Comparison of ENCODE assay signal across 15 cellular contexts in genomic region chr1:64248065-64248464, GRCh38. TPM values are rescaled to one million over a fixed set of nuclear protein-coding genes. Genes with fewer than 3 reads are reported as not detected.
A peak's percentile ranks its signal among the peaks of the same experiment; 100 is the strongest.
DNase-seq lines count a peak whose midpoint lies in the region; ATAC-seq and TF ChIP-seq lines count a peak whose summit lies in the region.
"Had no signal": no experiment of that assay in that cellular context is flagged by ENCODE, and none has a peak within 500 bp of the region (broad histone marks: within the 10 kb centered on the region; RNA-seq: fewer than 3 reads in every experiment).

No MANE protein-coding gene starts in this region.

- no peak overlapping the region for H3K4me3 ChIP-seq in GM23338

- no peak overlapping the region for H3K4me3 Mint-ChIP-seq in GM23338
- H3K4me3 Mint-ChIP-seq: IgD-negative memory B cell had no signal

- H3K36me3 ChIP-seq in GM23338 (ENCODE audit: insufficient read depth): no peaks in the 10 kb centered on the region

- no peak for TF ChIP-seq CTCF in GM23338 (conservative IDR thresholded peaks at IDR 0.05; ENCODE audit: low read depth in 2 of 2)

- no peaks in the 10 kb centered on the region for H3K36me3 Mint-ChIP-seq in GM23338 (ENCODE audit: low read depth)
- H3K36me3 Mint-ChIP-seq: IgD-negative memory B cell had no signal

- H3K79me2 ChIP-seq in GM23338 (replicated peaks; ENCODE audit: insufficient read depth): no peaks in the 10 kb centered on the region

- H3K4me1 ChIP-seq in GM23338 (ENCODE audit: insufficient read depth): peaks cover 27% of the 10 kb centered on the region

- no peaks in the 10 kb centered on the region for H3F3A ChIP-seq in GM23338 (replicated peaks; ENCODE audit: low read depth)

- H3K4me1 Mint-ChIP-seq in GM23338: peaks cover 39% of the 10 kb centered on the region

- no peak overlapping the region for H3K4me2 ChIP-seq in GM23338

- no peaks in the 10 kb centered on the region for H3K27me3 ChIP-seq in GM23338 (ENCODE audit: insufficient read depth)

- H3K9me2 ChIP-seq in GM23338 (ENCODE audit: insufficient read depth): peaks cover 8% of the 10 kb centered on the region; the same call in 1 of the 2 replicates

- H3K27ac ChIP-seq in GM23338 (ENCODE audit: low read depth): no peak overlapping the region
- H3K27ac ChIP-seq: 22Rv1 had no signal

- DNase-seq in NCI-H1092 treated with DMSO at 0.1 percent for 48 hours (lab: John Stamatoyannopoulos, UW): peak; percentile 42
- DNase-seq in NCI-H1092 (lab: John Stamatoyannopoulos, UW): no peak
- peak; percentile 58 for DNase-seq in GM23338 (ENCODE audit: low spot score)
- DNase-seq in SK-N-DZ (ENCODE audit: low spot score): peak; percentile 27
- DNase-seq in iPS-NIHi11 (ENCODE audit: low spot score): peak; percentile 57
- DNase-seq in effector CD8-positive, alpha-beta T cell (lab: John Stamatoyannopoulos, UW): no peak
- DNase-seq: C1 segment of cervical spinal cord, DMS153, NCI-H1436 treated with DMSO at 0.1 percent for 48 hours had no signal

- peak overlapping the region; percentile 42; the same call in 1 of the 2 replicates for H3K27ac Mint-ChIP-seq in GM23338
- H3K27ac Mint-ChIP-seq: IgD-negative memory B cell had no signal

- no peak overlapping the region for H2AFZ ChIP-seq in GM23338

- ATAC-seq in GM23338 (peak; percentile 77), GM21367 (IDR thresholded peaks at IDR 0.05; ENCODE audit: unreplicated experiment) (no peak)
- ATAC-seq in activated CD4-positive, CD25-positive, alpha-beta regulatory T cell treated with anti-CD3 and anti-CD28 coated beads, Interleukin-2, amount 50 U/mL, for 24 hours: no peak
- ATAC-seq: HCT116, Right ventricle myocardium inferior had no signal

- H4K20me1 ChIP-seq in GM23338 (replicated peaks; ENCODE audit: insufficient read depth): no peaks in the 10 kb centered on the region

- H3K9me3 Mint-ChIP-seq in GM23338: no peaks in the 10 kb centered on the region

- peaks cover 2% of the 10 kb centered on the region for H3K27me3 Mint-ChIP-seq in GM23338 (ENCODE audit: insufficient read depth, low read depth, poor library complexity)

TF ChIP-seq in GM23338, 12 proteins besides CTCF, POLR2A, EP300 and RAD21:
- TF ChIP-seq NANOG (IDR thresholded peaks at IDR 0.05; ENCODE audit: borderline replicate concordance): no peak
TF ChIP-seq in GM23338: peak in this region for 0.

RNA-seq across cellular contexts. Expression of gene UBE2U, which starts 44.6 kb away (rescaled TPM):
- not detected in 2 replicates for total RNA-seq in GM23338 (2014; rRNA removed; shearing (Covaris generic))
- polyA plus RNA-seq in GM23338 (2016; fragmentation: Nextera tagmentation; extraction: Ambion mirVana): not detected in 2 replicates
- polyA plus RNA-seq in SK-N-DZ (2014; cell fraction: cytosol; rRNA removed): not detected in 2 replicates
- polyA plus RNA-seq in SK-N-DZ (2014; cell fraction: nucleus; rRNA removed): not detected in 2 replicates
- polyA plus RNA-seq: IgD-negative memory B cell had no signal

Comparison
In these comparisons a context has a peak if more than half of its experiments do, and no peak if none do; other contexts are left out.
1. DNase-seq: peak in NCI-H1092 treated with DMSO at 0.1 percent for 48 hours (single experiment), GM23338 (single experiment), SK-N-DZ (single experiment) and iPS-NIHi11 (single experiment); none in NCI-H1092 (single experiment) and effector CD8-positive, alpha-beta T cell (single experiment).